ENCODE assay signal across 9 cellular contexts in genomic region chr1:204065174-204065985, GRCh38. TPM values are rescaled to one million over a fixed set of nuclear protein-coding genes. Genes with fewer than 3 reads are reported as not detected.
DNase-seq lines count a peak whose midpoint lies in the region; ATAC-seq, FAIRE-seq and TF ChIP-seq lines count a peak whose summit lies in the region.
"Had no signal": no experiment of that assay in that cellular context is flagged by ENCODE, and none has a peak within 500 bp of the region (broad histone marks: within the 10 kb centered on the region; RNA-seq: fewer than 3 reads in every experiment).

No MANE protein-coding gene starts in this region.

- peaks cover 5% of the 10 kb centered on the region for H3K27me3 Mint-ChIP-seq in glutamatergic neuron (ENCODE audit: unreplicated experiment)

- 0 out of 2 replicates have a peak overlapping the region, but pooled peaks have one; percentile 10 for H3K27ac ChIP-seq in HUES6 (ENCODE audit: low read depth, low read length)
- H3K27ac ChIP-seq in substantia nigra (ENCODE audit: low read depth, low read length, poor library complexity, severe bottlenecking) = peak overlapping the region; percentile 88

- H3K4me3 Mint-ChIP-seq in glutamatergic neuron (ENCODE audit: unreplicated experiment) = no peak overlapping the region

- no peaks in the 10 kb centered on the region for H3K36me3 Mint-ChIP-seq in glutamatergic neuron (ENCODE audit: unreplicated experiment)
- H3K36me3 Mint-ChIP-seq in activated naive CD4-positive, alpha-beta T cell treated with anti-CD3 and anti-CD28 coated beads, Interleukin-2, amount 50 U/mL, for 72 hours = peaks cover 0 to 9% of the 10 kb centered on the region in 2 donors

- no peak for TF ChIP-seq CTCF in glutamatergic neuron (IDR thresholded peaks at IDR 0.05; ENCODE audit: partially characterized antibody, unreplicated experiment)
- TF ChIP-seq CTCF in D721Med (IDR thresholded peaks at IDR 0.05; ENCODE audit: insufficient read depth, missing control alignments) = no peak

- no peaks in the 10 kb centered on the region for H3K27me3 ChIP-seq in HUES6 (ENCODE audit: control insufficient read depth, insufficient read depth, low read length)
- H3K27me3 ChIP-seq in iPS-15b (ENCODE audit: control insufficient read depth, insufficient read depth, low read length) = no peaks in the 10 kb centered on the region

- no peaks in the 10 kb centered on the region for H3K9me3 Mint-ChIP-seq in glutamatergic neuron (ENCODE audit: unreplicated experiment)
- peaks cover 0 to 5% of the 10 kb centered on the region in 2 donors for H3K9me3 Mint-ChIP-seq in activated naive CD4-positive, alpha-beta T cell treated with anti-CD3 and anti-CD28 coated beads, Interleukin-2, amount 50 U/mL, for 72 hours

- peaks cover 1% of the 10 kb centered on the region for H3K4me1 Mint-ChIP-seq in glutamatergic neuron (ENCODE audit: low read depth, unreplicated experiment)

- H3K4me1 ChIP-seq in HUES6 (ENCODE audit: control insufficient read depth, insufficient read depth, low read length) (peaks cover 29% of the 10 kb centered on the region), iPS-15b (ENCODE audit: control insufficient read depth, insufficient read depth, low read length) (peaks cover 28% of the 10 kb centered on the region)

- no peak overlapping the region for H3K9ac ChIP-seq in HUES6 (ENCODE audit: low read length)
- H3K9ac ChIP-seq in iPS-15b (ENCODE audit: low read depth, low read length) = peak overlapping the region; percentile 19

- FAIRE-seq in D721Med (lab: Jason Lieb, UNC) = no peak
- FAIRE-seq: keratinocyte had no signal

- H3K4me3 ChIP-seq in HUES6 (ENCODE audit: low read depth, low read length) (0 out of 2 replicates have a peak overlapping the region, but pooled peaks have one; percentile 7), iPS-15b (ENCODE audit: low read depth, low read length) (peak overlapping the region; percentile 28)

- no peak overlapping the region for H3K27ac Mint-ChIP-seq in glutamatergic neuron (ENCODE audit: unreplicated experiment)
- H3K27ac Mint-ChIP-seq in activated naive CD4-positive, alpha-beta T cell treated with anti-CD3 and anti-CD28 coated beads, Interleukin-2, amount 50 U/mL, for 72 hours = no peak overlapping the region

- H3K9me3 ChIP-seq in HUES6 (ENCODE audit: control insufficient read depth, insufficient read depth, low read depth, low read length) (no peaks in the 10 kb centered on the region), iPS-15b (ENCODE audit: control insufficient read depth, insufficient read depth, low read length) (no peaks in the 10 kb centered on the region)

- DNase-seq in anterior cingulate cortex (lab: John Stamatoyannopoulos, UW) (peak in 46 of 58 donors; percentile 18 to 87 (median 67)), substantia nigra (lab: John Stamatoyannopoulos, UW) (peak in 44 of 49 donors; percentile 22 to 85 (median 72)), glutamatergic neuron (no peak), D721Med (ENCODE audit: insufficient read length, low spot score) (no peak)
- DNase-seq in activated naive CD4-positive, alpha-beta T cell treated with anti-CD3 and anti-CD28 coated beads, Interleukin-2, amount 50 U/mL, for 72 hours (ENCODE audit: low spot score in 2 of 2) = no peak
- DNase-seq: SIG-M5 had no signal

- no peak for ATAC-seq in activated naive CD4-positive, alpha-beta T cell treated with anti-CD3 and anti-CD28 coated beads, Interleukin-2, amount 50 U/mL, for 72 hours

- H3K36me3 ChIP-seq in HUES6 (ENCODE audit: control insufficient read depth, insufficient read depth, low read length) (no peaks in the 10 kb centered on the region), iPS-15b (ENCODE audit: control insufficient read depth, insufficient read depth, low read length) (no peaks in the 10 kb centered on the region)

RNA-seq across cellular contexts. Expression of gene SOX13, which starts 7.5 kb away (rescaled TPM):
- 2.2 TPM for total RNA-seq in glutamatergic neuron (ENCODE audit: unreplicated experiment)
- total RNA-seq in activated naive CD4-positive, alpha-beta T cell treated with anti-CD3 and anti-CD28 coated beads, Interleukin-2, amount 50 U/mL, for 72 hours = under 1 TPM in 1 of 2 donors, not detected in 1; 0.73 TPM

Comparison
In these comparisons a context has a peak if more than half of its experiments do, and no peak if none do; other contexts are left out.
1. DNase-seq: peak in anterior cingulate cortex (46 of 58) and substantia nigra (44 of 49); none in glutamatergic neuron (single experiment), D721Med (single experiment) and activated naive CD4-positive, alpha-beta T cell treated with anti-CD3 and anti-CD28 coated beads, Interleukin-2, amount 50 U/mL, for 72 hours (0 of 2).